In genomic region chr4:51842554-51843308, GRCh38 we compare ENCODE assay signal across 8 cellular contexts. TPM values are rescaled to one million over a fixed set of nuclear protein-coding genes. Genes with fewer than 3 reads are reported as not detected.
A peak's percentile ranks its signal among the peaks of the same experiment; 100 is the strongest.
DNase-seq lines count a peak whose midpoint lies in the region; ATAC-seq, FAIRE-seq and TF ChIP-seq lines count a peak whose summit lies in the region.

Gene DCUN1D4 (plus strand): TSS chr4:51843153. CDS start chr4:51843243, 90 bp downstream.

- H2AFZ ChIP-seq in keratinocyte (ENCODE audit: control insufficient read depth, low read length), result peak within 1 kb of the TSS; percentile 99

- FAIRE-seq in keratinocyte (lab: Jason Lieb, UNC), result peak; percentile 20

- H3K36me3 Mint-ChIP-seq in chondrocyte (ENCODE audit: low read depth), result no peaks in the 10 kb centered on the region

- peak; percentile 96 for ATAC-seq in HG03439 (IDR thresholded peaks at IDR 0.05; ENCODE audit: unreplicated experiment)

- peaks cover 47% of the 10 kb centered on the region for H3K4me1 Mint-ChIP-seq in chondrocyte (ENCODE audit: low read depth)

- TF ChIP-seq POLR2A in GM19193 (IDR thresholded peaks at IDR 0.05; ENCODE audit: extremely low read depth, insufficient read depth, insufficient read length), result peak; percentile 59

- no peaks in the 10 kb centered on the region for H3K9me3 ChIP-seq in BE2C
- no peaks in the 10 kb centered on the region for H3K9me3 ChIP-seq in keratinocyte (ENCODE audit: control insufficient read depth, low read depth, low read length)

- H3K27ac Mint-ChIP-seq in chondrocyte (ENCODE audit: unreplicated experiment), result peak within 1 kb of the TSS; percentile 98

- peak within 1 kb of the TSS; percentile 84 for H3K9ac ChIP-seq in keratinocyte (ENCODE audit: control insufficient read depth, extremely low read depth, insufficient read depth, low read length)

- H3K27me3 ChIP-seq in BE2C, result no peaks in the 10 kb centered on the region
- H3K27me3 ChIP-seq in keratinocyte (ENCODE audit: control insufficient read depth, extremely low read depth, insufficient read depth, low read length), result no peaks in the 10 kb centered on the region

- peaks cover 38% of the 10 kb centered on the region for H3K79me2 ChIP-seq in keratinocyte (ENCODE audit: control insufficient read depth, insufficient read depth, low read length)

- H3K4me1 ChIP-seq in BE2C (no peaks in the 10 kb centered on the region), keratinocyte (ENCODE audit: control insufficient read depth, extremely low read depth, insufficient read depth, low read length) (peaks cover 13% of the 10 kb centered on the region)

- TF ChIP-seq CTCF in BE2C (IDR thresholded peaks at IDR 0.05; ENCODE audit: low read depth, low read length), result peak; percentile 28; the same call in 1 of the 2 replicates
- TF ChIP-seq CTCF in chondrocyte (IDR thresholded peaks at IDR 0.05), result peak; percentile 62
- peak in 2 of 3 experiments; percentile 20 to 48 for TF ChIP-seq CTCF in keratinocyte (optimal IDR thresholded peaks at IDR 0.05 in 1 of 3, IDR thresholded peaks at IDR 0.05 in 1 of 3, conservative IDR thresholded peaks at IDR 0.05 in 1 of 3; ENCODE audit: extremely low read depth in 1 of 3, insufficient read depth in 2 of 3, low read length in 3 of 3)

- no peaks in the 10 kb centered on the region for H3K9me1 ChIP-seq in keratinocyte (ENCODE audit: control insufficient read depth, extremely low read depth, insufficient read depth, low read length)

- no peaks in the 10 kb centered on the region for H3K36me3 ChIP-seq in BE2C
- peaks cover 2 to 7% of the 10 kb centered on the region in 2 experiments for H3K36me3 ChIP-seq in keratinocyte (ENCODE audit: control insufficient read depth in 2 of 2, extremely low read depth in 1 of 2, insufficient read depth in 2 of 2, low read length in 2 of 2)

- DNase-seq in BE2C (peak; percentile 100), NCI-H510A treated with DMSO at 0.1 percent for 48 hours (lab: John Stamatoyannopoulos, UW) (peak; percentile 96), chondrocyte (ENCODE audit: low spot score) (peak; percentile 100), keratinocyte (ENCODE audit: low read depth, low spot score) (peak; percentile 76)
- peak; percentile 98 to 99 for DNase-seq in activated CD4-positive, alpha-beta T cell treated with anti-CD3 and anti-CD28 coated beads for 24 hours (ENCODE audit: low read depth in 2 of 2)
- peak; percentile 95 to 97 for DNase-seq in stimulated activated CD4-positive, alpha-beta T cell treated with anti-CD3 and anti-CD28 coated beads, Interleukin-15, amount 100 ng/mL, for 1 hour (ENCODE audit: low read depth in 1 of 2, low spot score in 1 of 2)

- no peaks in the 10 kb centered on the region for H3K9me3 Mint-ChIP-seq in chondrocyte (ENCODE audit: low read depth)

- H3K27me3 Mint-ChIP-seq in chondrocyte (ENCODE audit: low read depth), result no peaks in the 10 kb centered on the region

- peak within 1 kb of the TSS; percentile 94 for H3K4me3 Mint-ChIP-seq in chondrocyte (ENCODE audit: unreplicated experiment)

- H3K27ac ChIP-seq in keratinocyte (ENCODE audit: control insufficient read depth, insufficient read depth, low read length), result peak within 1 kb of the TSS; percentile 54

- peak within 1 kb of the TSS; percentile 99 for H3K4me2 ChIP-seq in keratinocyte (ENCODE audit: control insufficient read depth, extremely low read depth, insufficient read depth, low read depth, low read length)

- H3K4me3 ChIP-seq in BE2C (ENCODE audit: low read depth, low read length) (peak within 1 kb of the TSS; percentile 91), keratinocyte (ENCODE audit: control insufficient read depth in 2 of 3, extremely low read depth in 1 of 3, insufficient read depth in 2 of 3, low read depth in 1 of 3, low read length in 3 of 3) (peak within 1 kb of the TSS; percentile 76 to 91 (median 90))

- no peaks in the 10 kb centered on the region for H4K20me1 ChIP-seq in keratinocyte (ENCODE audit: control insufficient read depth, extremely low read depth, insufficient read depth, low read length)

- dilution Hi-C loops in keratinocyte (cut with MboI; ENCODE audit: extremely low pct_ligation_motif_present, low sequenced_read_pairs), result no loop called here

RNA-seq across cellular contexts. Expression of gene DCUN1D4, which starts in this region (rescaled TPM):
- 25.6 TPM for polyA plus RNA-seq in BE2C (2012; ENCODE audit: insufficient read depth, insufficient read length, low read depth)
- 51.8 to 74.9 TPM (median 69.3 TPM) in 3 replicates for total RNA-seq in chondrocyte
- polyA plus RNA-seq in keratinocyte, result 39.6 to 59.9 TPM (median 50.3 TPM) in 3 replicates
- 87.4 TPM for polyA plus RNA-seq in keratinocyte (2011; ENCODE audit: low read depth)
- 25.6 and 43.7 TPM in 2 replicates for polyA plus RNA-seq in keratinocyte (2011; cell fraction: cytosol; rRNA removed)
- polyA plus RNA-seq in keratinocyte (2011; cell fraction: nucleus; rRNA removed), result 123 and 127 TPM in 2 replicates
- polyA plus RNA-seq in keratinocyte (2012; ENCODE audit: low replicate concordance), result 26.5 and 30.0 TPM in 2 replicates
- 8.8 to 99.6 TPM (median 76.4 TPM) in 3 replicates for polyA minus RNA-seq in keratinocyte
- polyA minus RNA-seq in keratinocyte (2011; cell fraction: cytosol; rRNA and poly(A)+ RNA removed), result 45.7 TPM
- 45.5 and 80.3 TPM in 2 replicates for polyA minus RNA-seq in keratinocyte (2011; cell fraction: nucleus; rRNA and poly(A)+ RNA removed)

Comparison
In these comparisons a context has a peak if more than half of its experiments do, and no peak if none do; other contexts are left out.
1. Peak in every context shown above with its lines: DNase-seq, ATAC-seq, H3K4me3 ChIP-seq and H3K27ac ChIP-seq.